Comparison of ENCODE assay signal across 10 cellular contexts in the genomic region with DNA sequence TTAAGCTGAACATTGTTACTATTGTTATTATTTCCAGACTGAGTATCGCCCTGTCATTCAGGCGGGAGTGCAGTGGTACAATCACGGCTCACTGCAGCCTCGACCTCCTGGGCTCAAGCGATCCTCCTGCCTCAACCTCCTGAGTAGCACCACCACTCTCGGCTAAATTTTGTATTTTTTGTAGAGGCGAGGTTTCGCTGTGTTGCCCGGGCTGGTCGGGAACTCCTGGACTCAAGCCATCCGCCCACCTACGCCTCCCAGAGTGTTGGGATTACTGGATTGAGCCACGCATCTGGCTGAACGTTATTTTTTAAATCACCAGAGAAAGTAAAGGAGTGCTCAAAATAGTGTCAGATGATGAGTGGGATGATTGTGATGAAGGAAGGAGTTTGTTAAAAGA. TPM values are rescaled to one million over a fixed set of nuclear protein-coding genes. Genes with fewer than 3 reads are reported as not detected.
DNase-seq lines count a peak whose midpoint lies in the region; ATAC-seq and TF ChIP-seq lines count a peak whose summit lies in the region.
"Had no signal": no experiment of that assay in that cellular context is flagged by ENCODE, and none has a peak within 500 bp of the region (broad histone marks: within the 10 kb centered on the region; RNA-seq: fewer than 3 reads in every experiment).

No MANE protein-coding gene starts in this region.

- H3K36me3 ChIP-seq in HUES6 (ENCODE audit: control insufficient read depth, insufficient read depth, low read length): no peaks in the 10 kb centered on the region

- H3K4me3 ChIP-seq in HUES6 (ENCODE audit: low read depth, low read length): peak overlapping the region; percentile 72; the same call in 1 of the 2 replicates

- peak overlapping the region; percentile 73 to 100 (median 100) for H3K27ac Mint-ChIP-seq in CD14-positive monocyte
- H3K27ac Mint-ChIP-seq in activated naive CD8-positive, alpha-beta T cell treated with anti-CD3 and anti-CD28 coated beads, Interleukin-2, amount 50 U/mL, for 24 hours: peak overlapping the region; percentile 99
- H3K27ac Mint-ChIP-seq in mesothelial cell of epicardium: no peak overlapping the region

- no peaks in the 10 kb centered on the region for H3K9me3 ChIP-seq in HUES6 (ENCODE audit: control insufficient read depth, insufficient read depth, low read depth, low read length)

- H3K4me3 Mint-ChIP-seq in CD14-positive monocyte (peak overlapping the region; percentile 96 to 100), mesothelial cell of epicardium (peak overlapping the region; percentile 26)
- peak overlapping the region; percentile 96 for H3K4me3 Mint-ChIP-seq in activated naive CD8-positive, alpha-beta T cell treated with anti-CD3 and anti-CD28 coated beads, Interleukin-2, amount 50 U/mL, for 24 hours

- H3K27me3 Mint-ChIP-seq in CD14-positive monocyte (ENCODE audit: low read depth in 3 of 3) (peaks cover 0 to 3% (median 1%) of the 10 kb centered on the region in 3 donors), mesothelial cell of epicardium (ENCODE audit: low read depth) (no peaks in the 10 kb centered on the region)
- H3K27me3 Mint-ChIP-seq in activated naive CD8-positive, alpha-beta T cell treated with anti-CD3 and anti-CD28 coated beads, Interleukin-2, amount 50 U/mL, for 24 hours: no peaks in the 10 kb centered on the region

- peaks cover 27% of the 10 kb centered on the region for H3K4me1 Mint-ChIP-seq in CD14-positive monocyte
- peaks cover 21% of the 10 kb centered on the region for H3K4me1 Mint-ChIP-seq in activated naive CD8-positive, alpha-beta T cell treated with anti-CD3 and anti-CD28 coated beads, Interleukin-2, amount 50 U/mL, for 24 hours
- H3K4me1 Mint-ChIP-seq in mesothelial cell of epicardium: peaks cover 11% of the 10 kb centered on the region

- no peaks in the 10 kb centered on the region for H3K27me3 ChIP-seq in HUES6 (ENCODE audit: control insufficient read depth, insufficient read depth, low read length)

- TF ChIP-seq CTCF in CD14-positive monocyte (IDR thresholded peaks at IDR 0.05) (no peak), mesothelial cell of epicardium (IDR thresholded peaks at IDR 0.05; ENCODE audit: unreplicated experiment) (no peak)

- intact Hi-C loops in CD14-positive monocyte (cut with micrococcal nuclease): no loop called here

- no peak for DNase-seq in CD14-positive monocyte (ENCODE audit: low spot score)
- no peak for DNase-seq in activated naive CD8-positive, alpha-beta T cell treated with anti-CD3 and anti-CD28 coated beads, Interleukin-2, amount 50 U/mL, for 24 hours
- no peak for DNase-seq in mesothelial cell of epicardium (ENCODE audit: low spot score in 2 of 2, unreplicated experiment in 2 of 2)
- no peak for DNase-seq in pons (ENCODE audit: low spot score)
- DNase-seq in NCI-H1436 (lab: John Stamatoyannopoulos, UW): no peak
- DNase-seq: KBM-7 had no signal

- no peak overlapping the region for H3K9ac ChIP-seq in HUES6 (ENCODE audit: low read length)
- H3K9ac ChIP-seq: parathyroid adenoma had no signal

- no peak for ATAC-seq in activated naive CD8-positive, alpha-beta T cell treated with anti-CD3 and anti-CD28 coated beads, Interleukin-2, amount 50 U/mL, for 24 hours
- no peak for ATAC-seq in GM21381 (IDR thresholded peaks at IDR 0.05; ENCODE audit: unreplicated experiment)
- no peak for ATAC-seq in HG03175 (IDR thresholded peaks at IDR 0.05; ENCODE audit: unreplicated experiment)

- H3K36me3 Mint-ChIP-seq in CD14-positive monocyte (no peaks in the 10 kb centered on the region), mesothelial cell of epicardium (no peaks in the 10 kb centered on the region)
- H3K36me3 Mint-ChIP-seq in activated naive CD8-positive, alpha-beta T cell treated with anti-CD3 and anti-CD28 coated beads, Interleukin-2, amount 50 U/mL, for 24 hours (ENCODE audit: low read depth): peaks cover 28% of the 10 kb centered on the region

- peaks cover 0 to 2% (median 0%) of the 10 kb centered on the region in 7 donors for H3K9me3 Mint-ChIP-seq in CD14-positive monocyte
- no peaks in the 10 kb centered on the region for H3K9me3 Mint-ChIP-seq in activated naive CD8-positive, alpha-beta T cell treated with anti-CD3 and anti-CD28 coated beads, Interleukin-2, amount 50 U/mL, for 24 hours
- no peaks in the 10 kb centered on the region for H3K9me3 Mint-ChIP-seq in mesothelial cell of epicardium

- H3K4me1 ChIP-seq in HUES6 (ENCODE audit: control insufficient read depth, insufficient read depth, low read length): peaks cover 6% of the 10 kb centered on the region
- H3K4me1 ChIP-seq: parathyroid adenoma had no signal

- no peak overlapping the region for H3K27ac ChIP-seq in HUES6 (ENCODE audit: low read depth, low read length)

RNA-seq across cellular contexts. Expression of a gene that starts 1.4 kb away (rescaled TPM):
- polyA plus RNA-seq in CD14-positive monocyte: 100 to 1,000 TPM; 188 to 189 TPM
- 163 to 169 TPM (median 165 TPM) in 3 replicates for total RNA-seq in mesothelial cell of epicardium

RNA-seq across cellular contexts. Expression of a gene that starts 26.6 kb away (rescaled TPM):
- polyA plus RNA-seq in CD14-positive monocyte: 10 to 100 TPM in 1 of 2 donors, 1 to 10 TPM in 1; 8.6 to 15.6 TPM
- 2.7 to 3.4 TPM (median 2.8 TPM) in 3 replicates for total RNA-seq in mesothelial cell of epicardium

RNA-seq across cellular contexts. Expression of a gene that starts 38.9 kb away (rescaled TPM):
- polyA plus RNA-seq in CD14-positive monocyte: not detected
- total RNA-seq in mesothelial cell of epicardium: not detected in 3 replicates

Comparison
In these comparisons a context has a peak if more than half of its experiments do, and no peak if none do; other contexts are left out.
1. H3K4me3 Mint-ChIP-seq: peak in every context shown above with its lines; median percentile 98 in CD14-positive monocyte; 96 in activated naive CD8-positive, alpha-beta T cell treated with anti-CD3 and anti-CD28 coated beads, Interleukin-2, amount 50 U/mL, for 24 hours; 26 in mesothelial cell of epicardium.